2 cellular contexts compared by ENCODE assay signal in the genomic region with DNA sequence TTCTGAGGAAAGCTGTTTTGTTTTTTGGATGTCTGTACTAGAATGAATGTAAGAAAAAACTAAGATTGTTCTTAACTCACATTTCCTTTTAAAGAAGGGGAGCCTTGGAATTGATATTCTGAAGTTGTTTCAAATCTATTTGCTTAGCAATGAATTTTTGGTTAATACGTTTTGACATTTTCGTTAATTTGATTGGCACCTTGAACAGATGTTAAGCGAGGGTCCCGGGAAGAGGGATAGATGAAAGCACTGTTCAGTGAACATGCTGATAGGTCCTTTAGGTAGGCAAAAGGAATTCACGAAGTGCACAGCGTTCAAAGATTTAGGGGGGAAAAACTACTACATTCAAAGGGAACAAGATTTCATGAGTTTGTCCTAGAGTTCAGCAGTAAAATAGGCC.
TF ChIP-seq lines count a peak whose summit lies in the region.

No MANE protein-coding gene starts in this region.

TF ChIP-seq in HEK293T, 16 proteins besides CTCF, POLR2A, EP300 and RAD21:
- TF ChIP-seq BHLHE40 (IDR thresholded peaks at IDR 0.05; ENCODE audit: borderline replicate concordance) (no peak), ELF4 (IDR thresholded peaks at IDR 0.05) (no peak), SUZ12 (IDR thresholded peaks at IDR 0.05) (no peak), FOXK2 (IDR thresholded peaks at IDR 0.05) (no peak)
- TF ChIP-seq, protein P1, sequence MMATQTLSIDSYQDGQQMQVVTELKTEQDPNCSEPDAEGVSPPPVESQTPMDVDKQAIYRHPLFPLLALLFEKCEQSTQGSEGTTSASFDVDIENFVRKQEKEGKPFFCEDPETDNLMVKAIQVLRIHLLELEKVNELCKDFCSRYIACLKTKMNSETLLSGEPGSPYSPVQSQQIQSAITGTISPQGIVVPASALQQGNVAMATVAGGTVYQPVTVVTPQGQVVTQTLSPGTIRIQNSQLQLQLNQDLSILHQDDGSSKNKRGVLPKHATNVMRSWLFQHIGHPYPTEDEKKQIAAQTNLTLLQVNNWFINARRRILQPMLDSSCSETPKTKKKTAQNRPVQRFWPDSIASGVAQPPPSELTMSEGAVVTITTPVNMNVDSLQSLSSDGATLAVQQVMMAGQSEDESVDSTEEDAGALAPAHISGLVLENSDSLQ (IDR thresholded peaks at IDR 0.05): peak; percentile 74

TF ChIP-seq in GM12878, 131 proteins besides CTCF, POLR2A, EP300 and RAD21:
- TF ChIP-seq, protein P1 (IDR thresholded peaks at IDR 0.05): peak; percentile 61; the same call in 1 of the 2 replicates
- TF ChIP-seq, protein P2, sequence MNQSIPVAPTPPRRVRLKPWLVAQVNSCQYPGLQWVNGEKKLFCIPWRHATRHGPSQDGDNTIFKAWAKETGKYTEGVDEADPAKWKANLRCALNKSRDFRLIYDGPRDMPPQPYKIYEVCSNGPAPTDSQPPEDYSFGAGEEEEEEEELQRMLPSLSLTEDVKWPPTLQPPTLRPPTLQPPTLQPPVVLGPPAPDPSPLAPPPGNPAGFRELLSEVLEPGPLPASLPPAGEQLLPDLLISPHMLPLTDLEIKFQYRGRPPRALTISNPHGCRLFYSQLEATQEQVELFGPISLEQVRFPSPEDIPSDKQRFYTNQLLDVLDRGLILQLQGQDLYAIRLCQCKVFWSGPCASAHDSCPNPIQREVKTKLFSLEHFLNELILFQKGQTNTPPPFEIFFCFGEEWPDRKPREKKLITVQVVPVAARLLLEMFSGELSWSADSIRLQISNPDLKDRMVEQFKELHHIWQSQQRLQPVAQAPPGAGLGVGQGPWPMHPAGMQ (IDR thresholded peaks at IDR 0.05; ENCODE audit: borderline replicate concordance): no peak
